8 cellular contexts compared by ENCODE assay signal in genomic region chr19:14136509-14137281, GRCh38. TPM values are rescaled to one million over a fixed set of nuclear protein-coding genes. Genes with fewer than 3 reads are reported as not detected.
DNase-seq lines count a peak whose midpoint lies in the region; ATAC-seq and TF ChIP-seq lines count a peak whose summit lies in the region.

TSS of gene ASF1B (minus strand) at chr19:14136589. CDS start at chr19:14136456, 133 bp downstream.

- peak within 1 kb of the TSS; percentile 80 for H3K27ac ChIP-seq in PC-9

- TF ChIP-seq CTCF in PC-9 (conservative IDR thresholded peaks at IDR 0.05) (peak; percentile 65), epithelial cell of proximal tubule (conservative IDR thresholded peaks at IDR 0.05; ENCODE audit: low read depth, low read length) (peak; percentile 71)

- H3F3A ChIP-seq in PC-9 (ENCODE audit: insufficient read depth, low read depth): peaks cover 48% of the 10 kb centered on the region

- H3K9me2 ChIP-seq in PC-9 (ENCODE audit: insufficient read depth): no peaks in the 10 kb centered on the region

- POLR2A ChIA-PET in PC-9 (lab: Charles Lee; ENCODE audit: unreplicated experiment): interaction anchor here (0.5 to 1.0 kb wide), 17 partner anchors 9 to 1699 kb away, joined by 3 to 7 read pairs (median 4); no protein-coding TSS in a partner anchor

- peak within 1 kb of the TSS; percentile 88 for H3K4me2 ChIP-seq in PC-9

- in situ Hi-C loops in KBM-7 (cut with MboI; ENCODE audit: low pct_unique_long_range_greater_than_20kb, low sequenced_read_pairs): no loop called here

- no peaks in the 10 kb centered on the region for H4K20me1 ChIP-seq in PC-9 (ENCODE audit: insufficient read depth)

- H2AFZ ChIP-seq in PC-9: peak within 1 kb of the TSS; percentile 84

- peak within 1 kb of the TSS; percentile 79 for H3K4me3 ChIP-seq in PC-9
- peak within 1 kb of the TSS; percentile 85 for H3K4me3 ChIP-seq in epithelial cell of proximal tubule (ENCODE audit: low read depth, low read length)

- peaks cover 29% of the 10 kb centered on the region for H3K4me1 ChIP-seq in PC-9 (replicated peaks; ENCODE audit: insufficient read depth)

- H3K36me3 ChIP-seq in PC-9 (ENCODE audit: low read depth): no peaks in the 10 kb centered on the region

- BruUV-seq in PC-9 (replicated peaks; lab: Mats Ljungman, UMichigan): no TSS peak

- peak; percentile 70 for ATAC-seq in GM21717 (IDR thresholded peaks at IDR 0.05; ENCODE audit: unreplicated experiment)

- no peaks in the 10 kb centered on the region for H3K9me3 ChIP-seq in PC-9 (ENCODE audit: insufficient read depth, low read depth)

- intact Hi-C loops in PC-9 (cut with micrococcal nuclease; ENCODE audit: unreplicated experiment): loop anchor here (1.0 to 10.0 kb wide), 10 partner anchors 56 to 1016 kb away; partner anchors contain the start of genes DNAJB1, NDUFB7 and PTGER1

- no peaks in the 10 kb centered on the region for H3K27me3 ChIP-seq in PC-9 (ENCODE audit: insufficient read depth, low read depth)

- CTCF ChIA-PET in PC-9 (lab: Charles Lee): interaction anchor here (0.5 to 1.2 kb wide), 16 partner anchors 13 to 1096 kb away, joined by 3 to 11 read pairs (median 4); partner anchors contain the start of genes ADGRE5, EPHX3 and ZNF333

- H3K79me2 ChIP-seq in PC-9 (ENCODE audit: low read depth): peaks cover 38% of the 10 kb centered on the region

- DNase-seq in DMS79 (lab: John Stamatoyannopoulos, UW): peak; percentile 100
- DNase-seq in KBM-7: peak; percentile 100
- DNase-seq in PC-9: peak; percentile 98 to 99
- DNase-seq in activated T-cell treated with anti-CD3 and anti-CD28 coated beads, Interleukin-2, amount 50 U/mL, for 1 hour: peak; percentile 97
- peak; percentile 97 for DNase-seq in epithelial cell of proximal tubule (ENCODE audit: low read depth)
- DNase-seq in mucosa of gallbladder (ENCODE audit: low spot score): peak; percentile 99
- peak; percentile 83 to 94 for DNase-seq in stimulated activated CD8-positive, alpha-beta memory T cell treated with anti-CD3 and anti-CD28 coated beads, Interleukin-4, amount 100 ng/mL, for 4 hours (ENCODE audit: low read depth in 2 of 2, low spot score in 1 of 2)

RNA-seq across cellular contexts. Expression of gene ASF1B, which starts in this region (rescaled TPM):
- total RNA-seq in PC-9 (2021) (67.4 and 71.2 TPM in 2 replicates), epithelial cell of proximal tubule (74.0 and 98.7 TPM in 2 replicates), mucosa of gallbladder (1.7 TPM)

Comparison
In these comparisons a context has a peak if more than half of its experiments do, and no peak if none do; other contexts are left out.
1. Peak in every context shown above with its lines: DNase-seq, ATAC-seq, H3K4me3 ChIP-seq and H3K27ac ChIP-seq.
2. RNA of gene ASF1B (total RNA-seq): 74.0 to 98.7 TPM in epithelial cell of proximal tubule and 67.4 to 71.2 TPM in PC-9; 1.7 TPM in mucosa of gallbladder (single experiment); every median in the first group is over 10 times any median in the second.